20 cellular contexts compared by ENCODE assay signal in genomic region chr14:50541159-50541567, GRCh38.
"Had no signal": no experiment of that assay in that cellular context is flagged by ENCODE, and none has a peak within 500 bp of the region (broad histone marks: within the 10 kb centered on the region; RNA-seq: fewer than 3 reads in every experiment).

No MANE protein-coding gene starts in this region.

- H3K27me3 ChIP-seq: transverse colon had no signal

- H3K27ac Mint-ChIP-seq: activated naive CD4-positive, alpha-beta T cell treated with anti-CD3 and anti-CD28 coated beads, Interleukin-2, amount 50 U/mL, for 24 hours; dendritic cell treated with granulocyte-macrophage colony-stimulating factor and Interleukin-4, amounts not matched to agents 40 ng/mL and 50 ng/mL, for 4 days; endodermal cell; memory B cell; nephron had no signal

- H3K4me1 ChIP-seq: transverse colon had no signal

- H3K27ac ChIP-seq: left ventricle myocardium inferior had no signal

- H3K36me3 Mint-ChIP-seq: activated naive CD4-positive, alpha-beta T cell treated with anti-CD3 and anti-CD28 coated beads, Interleukin-2, amount 50 U/mL, for 24 hours had no signal

- H3K4me3 ChIP-seq: left ventricle myocardium inferior, transverse colon had no signal

- H3K9me3 ChIP-seq: left ventricle myocardium inferior, transverse colon had no signal

- H3K9me3 Mint-ChIP-seq: activated naive CD4-positive, alpha-beta T cell treated with anti-CD3 and anti-CD28 coated beads, Interleukin-2, amount 50 U/mL, for 24 hours; dendritic cell treated with granulocyte-macrophage colony-stimulating factor and Interleukin-4, amounts not matched to agents 40 ng/mL and 50 ng/mL, for 4 days had no signal

- DNase-seq: activated CD4-positive, alpha-beta T cell treated with anti-CD3 and anti-CD28 coated beads, Interleukin-2, amount 50 U/mL, for 1 hour; activated CD4-positive, CD25-positive, alpha-beta regulatory T cell; activated effector memory CD4-positive, alpha-beta T cell treated with Interleukin-2 at 50 U/mL for 16 hours; activated T-cell treated with anti-CD3 and anti-CD28 coated beads, Interleukin-2, amount 50 U/mL, for 1 hour; amniotic stem cell; cerebellar nuclear complex; endodermal cell; hippocampal formation; left ventricle myocardium inferior; nucleus accumbens; posterior cingulate gyrus; retina; SHP77 treated with DMSO at 0.1 percent for 48 hours; stimulated activated naive CD4-positive, alpha-beta T cell; transverse colon had no signal

- H3K4me3 Mint-ChIP-seq: activated naive CD4-positive, alpha-beta T cell treated with anti-CD3 and anti-CD28 coated beads, Interleukin-2, amount 50 U/mL, for 24 hours; brain; dendritic cell treated with granulocyte-macrophage colony-stimulating factor and Interleukin-4, amounts not matched to agents 40 ng/mL and 50 ng/mL, for 4 days; endodermal cell; memory B cell; nephron had no signal

- H3K4me1 Mint-ChIP-seq: endodermal cell, nephron had no signal

- H3K36me3 ChIP-seq: left ventricle myocardium inferior, transverse colon had no signal

- H3K27me3 Mint-ChIP-seq: dendritic cell treated with granulocyte-macrophage colony-stimulating factor and Interleukin-4, amounts not matched to agents 40 ng/mL and 50 ng/mL, for 4 days had no signal
